In genomic region chr9:95666785-95667155, GRCh38 we compare ENCODE assay signal across 25 cellular contexts.
DNase-seq lines count a peak whose midpoint lies in the region; ATAC-seq and TF ChIP-seq lines count a peak whose summit lies in the region.
"Had no signal": no experiment of that assay in that cellular context is flagged by ENCODE, and none has a peak within 500 bp of the region (broad histone marks: within the 10 kb centered on the region; RNA-seq: fewer than 3 reads in every experiment).

No MANE protein-coding gene starts in this region.

- H3K9ac ChIP-seq in H9 (ENCODE audit: extremely low read depth, insufficient read length, low read length) = no peak overlapping the region
- no peak overlapping the region for H3K9ac ChIP-seq in iPS-18a (ENCODE audit: low read length)

- H3K27me3 Mint-ChIP-seq in H9 (ENCODE audit: low read depth) (peaks cover 7% of the 10 kb centered on the region), Caco-2 (ENCODE audit: insufficient read depth, unreplicated experiment) (peaks cover 6% of the 10 kb centered on the region)

- intact Hi-C loops in Caco-2 (cut with micrococcal nuclease; ENCODE audit: unreplicated experiment) = no loop called here

- H3K27ac ChIP-seq in H9 (ENCODE audit: insufficient read length, low read depth, low read length) = no peak overlapping the region
- H3K27ac ChIP-seq in VCaP = peak overlapping the region; percentile 57
- no peak overlapping the region for H3K27ac ChIP-seq in iPS-18a (ENCODE audit: low read length)

- CTCF ChIA-PET in Caco-2 (lab: Charles Lee) = no interaction called here

- H2BK5ac ChIP-seq in H9 (ENCODE audit: insufficient read length, low read length) = no peak overlapping the region

- POLR2A ChIA-PET in Caco-2 (lab: Charles Lee) = no interaction called here

- no peaks in the 10 kb centered on the region; a peak in 1 of 7 replicates for H3K36me3 Mint-ChIP-seq in H9 (ENCODE audit: insufficient read depth in 1 of 3, low read depth in 3 of 3)
- H3K36me3 Mint-ChIP-seq in Caco-2 (ENCODE audit: insufficient read depth, unreplicated experiment) = no peaks in the 10 kb centered on the region
- H3K36me3 Mint-ChIP-seq: CD14-positive monocyte had no signal

- no peak overlapping the region for H4K8ac ChIP-seq in H9 (replicated peaks; ENCODE audit: insufficient read length, low read depth, low read length)

- peak overlapping the region in 1 of 2 experiments; percentile 69; a peak in 3 of 5 replicates for H3K4me3 Mint-ChIP-seq in H9
- H3K4me3 Mint-ChIP-seq in Caco-2 (ENCODE audit: unreplicated experiment) = no peak overlapping the region
- H3K4me3 Mint-ChIP-seq: B cell, CD14-positive monocyte, HFFc6 had no signal

- no peak overlapping the region for H4K91ac ChIP-seq in H9 (ENCODE audit: insufficient read length, low read depth, low read length)

- H3K4ac ChIP-seq in H9 (ENCODE audit: low read depth, low read length) = no peak overlapping the region

- BruUV-seq in Caco-2 (replicated peaks; lab: Mats Ljungman, UMichigan) = no TSS peak

- H2BK15ac ChIP-seq in H9 (ENCODE audit: low read depth, low read length) = no peak overlapping the region

- no peak for DNase-seq in H9
- no peak for DNase-seq in activated CD8-positive, alpha-beta memory T cell treated with anti-CD3 and anti-CD28 coated beads for 24 hours
- DNase-seq in occipital lobe (lab: John Stamatoyannopoulos, UW) = no peak
- DNase-seq in Caco-2 = no peak
- DNase-seq: DMS153; DND-41; HFFc6; IMR-90; KG1; MG63; NCI-H1105 treated with DMSO at 0.1 percent for 48 hours; NCI-H1694; NCI-H2029 treated with DMSO at 0.1 percent for 48 hours; NCI-H345; NCI-H524; NCI-H82; NK-92 treated with Interleukin-12 subunit alpha and Interleukin-12 subunit beta, amount 100 ng/mL, for 24 hours; PC-3; T-helper 1 cell had no signal

- TF ChIP-seq CTCF in H9 (conservative IDR thresholded peaks at IDR 0.05) (no peak), VCaP (conservative IDR thresholded peaks at IDR 0.05) (no peak), Caco-2 (IDR thresholded peaks at IDR 0.05; ENCODE audit: insufficient read depth in 1 of 2, low read depth in 1 of 2, low read length in 1 of 2, severe bottlenecking in 1 of 2, unreplicated experiment in 1 of 2) (no peak)

- no peak overlapping the region for H4K5ac ChIP-seq in H9 (ENCODE audit: insufficient read length, low read depth, low read length)

- H3T11ph ChIP-seq in H9 (ENCODE audit: low read length) = no peak overlapping the region

- no peak overlapping the region for H3K27ac Mint-ChIP-seq in H9
- no peak overlapping the region for H3K27ac Mint-ChIP-seq in Caco-2 (ENCODE audit: unreplicated experiment)
- H3K27ac Mint-ChIP-seq: B cell, CD14-positive monocyte, HFFc6 had no signal

- H2BK20ac ChIP-seq in H9 (ENCODE audit: low read depth, low read length, poor library complexity, severe bottlenecking) = no peak overlapping the region

- H3K18ac ChIP-seq in H9 (ENCODE audit: insufficient read length, low read depth, low read length) = no peak overlapping the region

- no peaks in the 10 kb centered on the region for H3K23me2 ChIP-seq in H9 (ENCODE audit: insufficient read length, low read depth, low read length, poor library complexity, severe bottlenecking)

- H3K4me1 Mint-ChIP-seq in H9 = peaks cover 35 to 44% of the 10 kb centered on the region in 2 experiments
- peaks cover 7% of the 10 kb centered on the region for H3K4me1 Mint-ChIP-seq in Caco-2 (ENCODE audit: low read depth, unreplicated experiment)
- H3K4me1 Mint-ChIP-seq: B cell, CD14-positive monocyte had no signal

- no peak overlapping the region for H2BK12ac ChIP-seq in H9 (ENCODE audit: insufficient read length, low read depth, low read length)

- H4K20me1 ChIP-seq in H9 (ENCODE audit: control insufficient read depth, insufficient read depth, insufficient read length) = no peaks in the 10 kb centered on the region

- H3K27me3 ChIP-seq in H9 (ENCODE audit: insufficient read depth, low read length) (no peaks in the 10 kb centered on the region), iPS-18a (ENCODE audit: control insufficient read depth, insufficient read depth, low read length) (no peaks in the 10 kb centered on the region), Caco-2 (replicated peaks; ENCODE audit: control insufficient read depth, insufficient read depth, low read length) (no peaks in the 10 kb centered on the region)
- H3K27me3 ChIP-seq: MG63 had no signal

- H2AK5ac ChIP-seq in H9 (ENCODE audit: insufficient read length, low read length) = no peak overlapping the region

- H3K79me2 ChIP-seq in H9 (ENCODE audit: insufficient read depth, low read length) = no peaks in the 10 kb centered on the region

- H3K4me3 ChIP-seq in iPS-18a (ENCODE audit: low read length) (peak overlapping the region; percentile 23), Caco-2 (ENCODE audit: low read depth, low read length) (no peak overlapping the region)
- H3K4me3 ChIP-seq: HAP-1, MG63 had no signal

- H3K4me2 ChIP-seq in H9 (ENCODE audit: insufficient read depth, insufficient read length, low read length) = peak overlapping the region; percentile 11

- WGBS in H9 (ENCODE audit: extremely low coverage, insufficient read length, low lambda C conversion rate) = no CpG with 5 or more reads among the region's 4 CpGs

- ATAC-seq in GM21529 (IDR thresholded peaks at IDR 0.05; ENCODE audit: unreplicated experiment) = no peak
- ATAC-seq: PC-3 had no signal

- H3K9me3 Mint-ChIP-seq in H9 = no peaks in the 10 kb centered on the region
- no peaks in the 10 kb centered on the region for H3K9me3 Mint-ChIP-seq in Caco-2 (ENCODE audit: unreplicated experiment)

- H3K36me3 ChIP-seq in iPS-18a (ENCODE audit: control insufficient read depth, low read depth, low read length) (no peaks in the 10 kb centered on the region), Caco-2 (ENCODE audit: control insufficient read depth, insufficient read depth, low read length) (no peaks in the 10 kb centered on the region)
- H3K36me3 ChIP-seq: HAP-1, MG63 had no signal

- no peak overlapping the region for H2BK120ac ChIP-seq in H9 (ENCODE audit: low read depth, low read length, poor library complexity, severe bottlenecking)

- H3K9me3 ChIP-seq in H9 (ENCODE audit: control insufficient read depth, low read depth, low read length) = no peaks in the 10 kb centered on the region
- no peaks in the 10 kb centered on the region for H3K9me3 ChIP-seq in iPS-18a (ENCODE audit: control insufficient read depth, low read depth, low read length)
- H3K9me3 ChIP-seq in Caco-2 = no peaks in the 10 kb centered on the region

- no peak overlapping the region for H3K56ac ChIP-seq in H9 (ENCODE audit: insufficient read length, low read depth, low read length)

- H3K23ac ChIP-seq in H9 (ENCODE audit: insufficient read length, low read depth, low read length) = no peak overlapping the region

- no peaks in the 10 kb centered on the region for H3K79me1 ChIP-seq in H9 (ENCODE audit: insufficient read depth, low read depth, low read length, poor library complexity, severe bottlenecking)

- H3K4me1 ChIP-seq in H9 (ENCODE audit: insufficient read depth, low read length) (0 out of 2 replicates have a peak, but pooled peaks cover 1% of the 10 kb centered on the region), iPS-18a (ENCODE audit: control insufficient read depth, low read depth, low read length) (peaks cover 22% of the 10 kb centered on the region), Caco-2 (no peaks in the 10 kb centered on the region)
- H3K4me1 ChIP-seq: HAP-1 had no signal

- no peak overlapping the region for H2AFZ ChIP-seq in H9 (ENCODE audit: low read length)

- no peak overlapping the region for H3K14ac ChIP-seq in H9 (ENCODE audit: insufficient read depth, low read length)
